Comparison of ENCODE assay signal across 8 cellular contexts in genomic region chr1:40451238-40451585, GRCh38. TPM values are rescaled to one million over a fixed set of nuclear protein-coding genes. Genes with fewer than 3 reads are reported as not detected.
DNase-seq lines count a peak whose midpoint lies in the region; ATAC-seq and TF ChIP-seq lines count a peak whose summit lies in the region.

No MANE protein-coding gene starts in this region.

- POLR2A ChIA-PET in A673 (lab: Charles Lee; ENCODE audit: low non-redundant PET): no interaction called here
- POLR2A ChIA-PET in activated CD8-positive, alpha-beta T cell treated with anti-CD3 and anti-CD28 coated beads, Interleukin-2, amount 10 ng/mL, durations not matched to agents 7 days and 5 days (lab: Charles Lee): interaction anchor here (0.6 to 1.3 kb wide), 2 partner anchors 10 to 60 kb away, joined by 3 to 4 read pairs; no protein-coding TSS in a partner anchor

- no peak for TF ChIP-seq CTCF in A673 (conservative IDR thresholded peaks at IDR 0.05; ENCODE audit: low read depth, low read length)

- CTCF ChIA-PET in A673 (lab: Charles Lee): no interaction called here
- CTCF ChIA-PET in activated CD8-positive, alpha-beta T cell treated with anti-CD3 and anti-CD28 coated beads, Interleukin-2, amount 10 ng/mL, durations not matched to agents 7 days and 5 days (lab: Charles Lee): interaction anchor here (1.1 to 2.1 kb wide), 5 partner anchors 13 to 136 kb away, joined by 3 to 5 read pairs (median 4); no protein-coding TSS in a partner anchor

- H3K36me3 Mint-ChIP-seq in activated CD8-positive, alpha-beta T cell treated with anti-CD3 and anti-CD28 coated beads, Interleukin-2, amount 10 ng/mL, durations not matched to agents 7 days and 5 days (ENCODE audit: low read depth): peaks cover 63% of the 10 kb centered on the region

- peaks cover 39% of the 10 kb centered on the region for H3K9me3 Mint-ChIP-seq in activated CD8-positive, alpha-beta T cell treated with anti-CD3 and anti-CD28 coated beads, Interleukin-2, amount 10 ng/mL, durations not matched to agents 7 days and 5 days (ENCODE audit: insufficient read depth)

- DNase-seq in A673 (ENCODE audit: low spot score) (no peak), GM19240 (ENCODE audit: insufficient read length, low spot score) (no peak), SHP77 treated with DMSO at 0.1 percent for 48 hours (lab: John Stamatoyannopoulos, UW) (no peak), HuH-7 (ENCODE audit: low spot score) (no peak)
- DNase-seq in activated CD8-positive, alpha-beta T cell treated with anti-CD3 and anti-CD28 coated beads, Interleukin-2, amount 10 ng/mL, durations not matched to agents 7 days and 5 days: no peak

- no peaks in the 10 kb centered on the region for H3K27me3 ChIP-seq in A673 (replicated peaks; ENCODE audit: insufficient read depth, low read depth, low read length, poor library complexity)

- H3K9me3 ChIP-seq in A673 (ENCODE audit: low read depth, low read length, poor library complexity, severe bottlenecking): peaks cover 22% of the 10 kb centered on the region

- H3K27ac ChIP-seq in A673 (ENCODE audit: low read depth, low read length, poor library complexity, severe bottlenecking): peak overlapping the region; percentile 86

- no peaks in the 10 kb centered on the region for H3K27me3 Mint-ChIP-seq in activated CD8-positive, alpha-beta T cell treated with anti-CD3 and anti-CD28 coated beads, Interleukin-2, amount 10 ng/mL, durations not matched to agents 7 days and 5 days (ENCODE audit: low read depth)

- ATAC-seq in GM19351 (IDR thresholded peaks at IDR 0.05; ENCODE audit: unreplicated experiment): peak; percentile 20
- no peak for ATAC-seq in activated CD8-positive, alpha-beta T cell treated with anti-CD3 and anti-CD28 coated beads, Interleukin-2, amount 10 ng/mL, durations not matched to agents 7 days and 5 days
- ATAC-seq in HG03565 (IDR thresholded peaks at IDR 0.05; ENCODE audit: unreplicated experiment): no peak

- peak overlapping the region; percentile 82 for H3K27ac Mint-ChIP-seq in activated CD8-positive, alpha-beta T cell treated with anti-CD3 and anti-CD28 coated beads, Interleukin-2, amount 10 ng/mL, durations not matched to agents 7 days and 5 days

- peaks cover 30% of the 10 kb centered on the region for H3K36me3 ChIP-seq in A673 (ENCODE audit: insufficient read depth, low read length, poor library complexity, severe bottlenecking)

- H3K4me3 ChIP-seq in A673 (ENCODE audit: low read depth, low read length, poor library complexity, severe bottlenecking) (peak overlapping the region; percentile 74), iPS-11a (ENCODE audit: low read depth, low read length) (peak overlapping the region; percentile 69)

- H3K4me1 Mint-ChIP-seq in activated CD8-positive, alpha-beta T cell treated with anti-CD3 and anti-CD28 coated beads, Interleukin-2, amount 10 ng/mL, durations not matched to agents 7 days and 5 days (ENCODE audit: low read depth): peaks cover 29% of the 10 kb centered on the region

- peaks cover 8% of the 10 kb centered on the region for H3K4me1 ChIP-seq in A673 (ENCODE audit: insufficient read depth, low read length, poor library complexity, severe bottlenecking)

- peak overlapping the region; percentile 88 for H3K4me3 Mint-ChIP-seq in activated CD8-positive, alpha-beta T cell treated with anti-CD3 and anti-CD28 coated beads, Interleukin-2, amount 10 ng/mL, durations not matched to agents 7 days and 5 days

- no TSS peak for BruUV-seq in A673 (replicated peaks; lab: Mats Ljungman, UMichigan)

- intact Hi-C loops in A673 (cut with micrococcal nuclease; ENCODE audit: unreplicated experiment): no loop called here

RNA-seq across cellular contexts. Expression of gene ZFP69B, which starts 0.9 kb away (rescaled TPM):
- 14.1 and 18.5 TPM in 2 replicates for total RNA-seq in A673 (2021)
- 1 to 10 TPM; 3.6 to 3.8 TPM for total RNA-seq in activated CD8-positive, alpha-beta T cell treated with anti-CD3 and anti-CD28 coated beads, Interleukin-2, amount 10 ng/mL, durations not matched to agents 7 days and 5 days

RNA-seq across cellular contexts. Expression of gene ZFP69, which starts 25.9 kb away (rescaled TPM):
- total RNA-seq in A673 (2021): 6.7 and 7.1 TPM in 2 replicates
- 1 to 10 TPM; 2.2 to 2.7 TPM for total RNA-seq in activated CD8-positive, alpha-beta T cell treated with anti-CD3 and anti-CD28 coated beads, Interleukin-2, amount 10 ng/mL, durations not matched to agents 7 days and 5 days

RNA-seq across cellular contexts. Expression of gene EXO5, which starts 57.4 kb away (rescaled TPM):
- total RNA-seq in A673 (2021): 15.1 and 20.3 TPM in 2 replicates
- 10 to 100 TPM; 21.0 to 24.2 TPM for total RNA-seq in activated CD8-positive, alpha-beta T cell treated with anti-CD3 and anti-CD28 coated beads, Interleukin-2, amount 10 ng/mL, durations not matched to agents 7 days and 5 days
